In genomic region chr1:156571959-156572662, GRCh38 we compare ENCODE assay signal across 1 cellular context.
TF ChIP-seq lines count a peak whose summit lies in the region.

Gene IQGAP3, minus strand, starts transcription at chr1:156572565. Its CDS starts 36 bp downstream, at chr1:156572529.

TF ChIP-seq in GM12878, 131 proteins besides CTCF, POLR2A, EP300 and RAD21 (continued from another document and continues in another):
- TF ChIP-seq E4F1 (IDR thresholded peaks at IDR 0.05; ENCODE audit: borderline replicate concordance, partially characterized antibody) = no peak
- no peak for TF ChIP-seq ZBTB4 (CRISPR knock-in tag; IDR thresholded peaks at IDR 0.05)
- no peak for TF ChIP-seq CHD4 (IDR thresholded peaks at IDR 0.05)
- TF ChIP-seq HDAC2 (IDR thresholded peaks at IDR 0.05) = peak; percentile 95; the same call in 1 of the 2 replicates
- no peak for TF ChIP-seq SMARCA5 (IDR thresholded peaks at IDR 0.05)
- TF ChIP-seq ZNF384 (IDR thresholded peaks at IDR 0.05; ENCODE audit: borderline replicate concordance, low read depth, low read length) = no peak
- no peak for TF ChIP-seq YBX1 (IDR thresholded peaks at IDR 0.05)
- peak; percentile 91 for TF ChIP-seq GABPA (IDR thresholded peaks at IDR 0.05; ENCODE audit: low read depth)
- no peak for TF ChIP-seq CBX3 (IDR thresholded peaks at IDR 0.05; ENCODE audit: borderline replicate concordance, low read depth)
- TF ChIP-seq BCL3 (IDR thresholded peaks at IDR 0.05; ENCODE audit: borderline replicate concordance, insufficient read depth, low read depth, low read length, poor library complexity, severe bottlenecking) = no peak
- no peak for TF ChIP-seq POLR2AphosphoS5 (IDR thresholded peaks at IDR 0.05; ENCODE audit: low read length)
- no peak for TF ChIP-seq ZNF622 (IDR thresholded peaks at IDR 0.05)
- no peak for TF ChIP-seq ZBED1 (IDR thresholded peaks at IDR 0.05; ENCODE audit: borderline replicate concordance)
- TF ChIP-seq SP1 (IDR thresholded peaks at IDR 0.05; ENCODE audit: low read depth, low read length) = no peak
- peak; percentile 60; the same call in 1 of the 2 replicates for TF ChIP-seq YY1 (IDR thresholded peaks at IDR 0.05; ENCODE audit: low read depth, low read length)
- no peak for TF ChIP-seq STAT3 (IDR thresholded peaks at IDR 0.05; ENCODE audit: low read depth, low read length)
- no peak for TF ChIP-seq RBBP5 (conservative IDR thresholded peaks at IDR 0.05)
- TF ChIP-seq ZBTB11 (CRISPR knock-in tag; IDR thresholded peaks at IDR 0.05) = no peak
- peak; percentile 91 for TF ChIP-seq SIX5 (IDR thresholded peaks at IDR 0.05; ENCODE audit: low read depth, low read length, severe bottlenecking)
- TF ChIP-seq ZNF687 (IDR thresholded peaks at IDR 0.05) = no peak
- no peak for TF ChIP-seq NR2C2 (IDR thresholded peaks at IDR 0.05; ENCODE audit: borderline replicate concordance, control insufficient read depth, insufficient read length, low read depth)
- peak; percentile 99 for TF ChIP-seq E2F4 (IDR thresholded peaks at IDR 0.05; ENCODE audit: low read depth, low read length)
- no peak for TF ChIP-seq ZNF207 (IDR thresholded peaks at IDR 0.05; ENCODE audit: borderline replicate concordance)
- peak; percentile 23; the same call in 1 of the 2 replicates for TF ChIP-seq NR2C1 (IDR thresholded peaks at IDR 0.05)
- no peak for TF ChIP-seq ZNF274 (IDR thresholded peaks at IDR 0.05; ENCODE audit: insufficient read depth, insufficient read length)
- TF ChIP-seq PAX5 (IDR thresholded peaks at IDR 0.05; ENCODE audit: borderline replicate concordance, low read depth, low read length) = no peak
- TF ChIP-seq POLR2AphosphoS2 (IDR thresholded peaks at IDR 0.05; ENCODE audit: low read depth, low read length) = no peak
- no peak for TF ChIP-seq ZNF217 (IDR thresholded peaks at IDR 0.05)
- TF ChIP-seq MEF2B (IDR thresholded peaks at IDR 0.05; ENCODE audit: partially characterized antibody, poor library complexity, severe bottlenecking) = no peak
- TF ChIP-seq HDGF (IDR thresholded peaks at IDR 0.05) = no peak
- no peak for TF ChIP-seq MTA2 (IDR thresholded peaks at IDR 0.05; ENCODE audit: low read depth)
- no peak for TF ChIP-seq JUND (IDR thresholded peaks at IDR 0.05; ENCODE audit: low read depth, low read length)
- TF ChIP-seq BMI1 (IDR thresholded peaks at IDR 0.05; ENCODE audit: borderline replicate concordance) = no peak
- TF ChIP-seq PRDM15 (CRISPR knock-in tag; IDR thresholded peaks at IDR 0.05) = no peak
- TF ChIP-seq RUNX3 (IDR thresholded peaks at IDR 0.05; ENCODE audit: low read length) = no peak; the same call in 1 of the 2 replicates
- TF ChIP-seq MAX (IDR thresholded peaks at IDR 0.05; ENCODE audit: low read depth, low read length) = peak; percentile 54; the same call in 1 of the 2 replicates
- TF ChIP-seq NKRF (conservative IDR thresholded peaks at IDR 0.05) = peak; percentile 100
- no peak for TF ChIP-seq ETV6 (conservative IDR thresholded peaks at IDR 0.05 in 1 of 2, IDR thresholded peaks at IDR 0.05 in 1 of 2; ENCODE audit: borderline replicate concordance in 1 of 2, low read depth in 1 of 2)
- TF ChIP-seq MYC (IDR thresholded peaks at IDR 0.05; ENCODE audit: insufficient read depth, insufficient read length, insufficient replicate concordance, low read length, severe bottlenecking) = no peak
